ENCODE assay signal across 9 cellular contexts in genomic region chrX:103687073-103687695, GRCh38. TPM values are rescaled to one million over a fixed set of nuclear protein-coding genes. Genes with fewer than 3 reads are reported as not detected.
A peak's percentile ranks its signal among the peaks of the same experiment; 100 is the strongest.
DNase-seq lines count a peak whose midpoint lies in the region; ATAC-seq and TF ChIP-seq lines count a peak whose summit lies in the region.
"Had no signal": no experiment of that assay in that cellular context is flagged by ENCODE, and none has a peak within 500 bp of the region (broad histone marks: within the 10 kb centered on the region; RNA-seq: fewer than 3 reads in every experiment).

No MANE protein-coding gene starts in this region.

- H3K27ac Mint-ChIP-seq in glutamatergic neuron (ENCODE audit: unreplicated experiment) = no peak overlapping the region

- H3K27ac ChIP-seq in temporal lobe (ENCODE audit: low read depth, low read length) = peak overlapping the region; percentile 99

- no peaks in the 10 kb centered on the region for H3K4me1 Mint-ChIP-seq in glutamatergic neuron (ENCODE audit: low read depth, unreplicated experiment)

- peak; percentile 41 for ATAC-seq in GM21619 (IDR thresholded peaks at IDR 0.05; ENCODE audit: unreplicated experiment)
- peak; percentile 87 for ATAC-seq in omental fat pad (ENCODE audit: low FRiP score)

- no peak overlapping the region for H3K4me3 Mint-ChIP-seq in glutamatergic neuron (ENCODE audit: unreplicated experiment)

- H3K27me3 Mint-ChIP-seq in glutamatergic neuron (ENCODE audit: unreplicated experiment) = no peaks in the 10 kb centered on the region

- no peaks in the 10 kb centered on the region for H3K36me3 Mint-ChIP-seq in glutamatergic neuron (ENCODE audit: unreplicated experiment)

- H3K9me3 Mint-ChIP-seq in glutamatergic neuron (ENCODE audit: unreplicated experiment) = no peaks in the 10 kb centered on the region

- TF ChIP-seq CTCF in glutamatergic neuron (IDR thresholded peaks at IDR 0.05; ENCODE audit: partially characterized antibody, unreplicated experiment) = peak; percentile 21
- peak in 1 of 3 donors; percentile 35 for TF ChIP-seq CTCF in omental fat pad (IDR thresholded peaks at IDR 0.05)

- DNase-seq in Daoy (ENCODE audit: low read depth) (peak; percentile 85), KG1 (lab: John Stamatoyannopoulos, UW) (peak; percentile 58), RKO (ENCODE audit: low spot score) (peak; percentile 79), glutamatergic neuron (peak; percentile 77), omental fat pad (ENCODE audit: low spot score) (peak; percentile 54)
- DNase-seq in activated effector memory CD4-positive, alpha-beta T cell treated with anti-CD3 and anti-CD28 coated beads, Interleukin-2, amount 50 U/mL, for 16 hours = peak; percentile 95

RNA-seq across cellular contexts. Expression of gene MORF4L2, which starts 0.7 kb away (rescaled TPM):
- 834 and 916 TPM in 2 replicates for total RNA-seq in Daoy (2014; rRNA removed; shearing (Covaris generic))
- total RNA-seq in glutamatergic neuron (ENCODE audit: unreplicated experiment) (409 TPM), omental fat pad (100 to 1,000 TPM; 173 to 373 (median 272) TPM), temporal lobe (233 TPM)

RNA-seq across cellular contexts. Expression of gene TMEM31, which starts 23.5 kb away (rescaled TPM):
- total RNA-seq in Daoy (2014; rRNA removed; shearing (Covaris generic)) = not detected in 2 replicates
- total RNA-seq in glutamatergic neuron (ENCODE audit: unreplicated experiment) (not detected), omental fat pad (not detected), temporal lobe (not detected)
- total RNA-seq: subcutaneous adipose tissue had no signal

RNA-seq across cellular contexts. Expression of gene TCEAL1, which starts 58.4 kb away (rescaled TPM):
- 14.7 and 19.0 TPM in 2 replicates for total RNA-seq in Daoy (2014; rRNA removed; shearing (Covaris generic))
- total RNA-seq in glutamatergic neuron (ENCODE audit: unreplicated experiment) = 7.7 TPM
- 10 to 100 TPM; 32.8 to 70.3 (median 51.7) TPM for total RNA-seq in omental fat pad
- total RNA-seq in temporal lobe = 36.9 TPM

Comparison
In these comparisons a context has a peak if more than half of its experiments do, and no peak if none do; other contexts are left out.
1. Peak in every context shown above with its lines: DNase-seq, ATAC-seq and H3K27ac ChIP-seq.